Comparison of ENCODE assay signal across 27 cellular contexts in genomic region chr12:79949098-79949497, GRCh38.
"Had no signal": no experiment of that assay in that cellular context is flagged by ENCODE, and none has a peak within 500 bp of the region (broad histone marks: within the 10 kb centered on the region; RNA-seq: fewer than 3 reads in every experiment).

No MANE protein-coding gene starts in this region.

- H3K27me3 ChIP-seq: colonic mucosa, esophagus squamous epithelium, gastrocnemius medialis, heart right ventricle, left lung had no signal

- ATAC-seq: effector memory CD8-positive, alpha-beta T cell; esophagus mucosa; gastrocnemius medialis; heart right ventricle; left cardiac atrium; left lung; left ventricle myocardium superior; lower lobe of right lung; naive thymus-derived CD4-positive, alpha-beta T cell had no signal

- H3K4me1 ChIP-seq: colonic mucosa, esophagus squamous epithelium, gastrocnemius medialis, heart right ventricle, left lung, lower lobe of right lung had no signal

- H3K9me3 Mint-ChIP-seq: effector memory CD8-positive, alpha-beta T cell; endodermal cell had no signal

- H3K36me3 ChIP-seq: colonic mucosa, esophagus squamous epithelium, gastrocnemius medialis, heart right ventricle, left lung, lower lobe of right lung had no signal

- H3K9me3 ChIP-seq: colonic mucosa, gastrocnemius medialis, left lung, lower lobe of right lung had no signal

- H3K27ac Mint-ChIP-seq: dendritic cell treated with granulocyte-macrophage colony-stimulating factor and Interleukin-4, amounts not matched to agents 40 ng/mL and 50 ng/mL, for 4 days; effector memory CD8-positive, alpha-beta T cell; endodermal cell; naive thymus-derived CD4-positive, alpha-beta T cell had no signal

- DNase-seq: colonic mucosa; cortex of kidney; effector CD8-positive, alpha-beta T cell; effector memory CD8-positive, alpha-beta T cell; endodermal cell; erythroblast; esophagus squamous epithelium; foreskin fibroblast; foreskin melanocyte; gastrocnemius medialis; glutamatergic neuron; head of caudate nucleus; heart right ventricle; hippocampal formation; left cardiac atrium; left lung; left ventricle myocardium superior; lower lobe of right lung; mesenchymal stem cell; midbrain; naive thymus-derived CD4-positive, alpha-beta T cell had no signal

- FAIRE-seq: endometrium, islet of Langerhans, keratinocyte had no signal

- H3K4me3 ChIP-seq: colonic mucosa, esophagus squamous epithelium, gastrocnemius medialis, heart right ventricle, left lung, lower lobe of right lung had no signal

- H3K4me1 Mint-ChIP-seq: naive thymus-derived CD4-positive, alpha-beta T cell had no signal

- H3K27ac ChIP-seq: colonic mucosa, epithelial cell of prostate, esophagus squamous epithelium, gastrocnemius medialis, heart right ventricle, left lung, lower lobe of right lung had no signal

- H3K4me3 Mint-ChIP-seq: dendritic cell treated with granulocyte-macrophage colony-stimulating factor and Interleukin-4, amounts not matched to agents 40 ng/mL and 50 ng/mL, for 4 days; effector memory CD8-positive, alpha-beta T cell; endodermal cell; naive thymus-derived CD4-positive, alpha-beta T cell had no signal
